In the genomic region with DNA sequence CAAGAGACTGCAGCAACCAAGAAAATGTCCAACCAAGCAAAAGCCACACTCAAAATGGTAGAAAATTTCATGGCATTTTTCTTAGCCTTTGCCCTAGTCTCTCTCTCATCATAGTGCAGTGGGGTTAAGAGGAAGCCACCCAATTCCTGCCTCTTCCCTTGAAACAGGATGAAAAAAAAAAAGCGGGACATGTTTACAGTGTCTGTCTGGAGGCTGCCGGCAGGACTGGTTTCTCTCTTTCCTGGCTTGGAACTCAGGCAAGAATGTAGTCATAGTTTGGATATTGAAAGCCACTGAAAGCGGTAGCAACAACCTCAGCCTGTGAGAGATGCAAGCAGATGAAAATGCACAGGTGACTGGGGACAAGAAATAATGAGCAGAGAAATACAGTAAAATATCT, we compare ENCODE assay signal across 2 cellular contexts.
TF ChIP-seq lines count a peak whose summit lies in the region.

No MANE protein-coding gene starts in this region.

TF ChIP-seq in liver, 16 proteins besides CTCF, POLR2A, EP300 and RAD21:
- TF ChIP-seq TAF1 (conservative IDR thresholded peaks at IDR 0.05), result no peak
- TF ChIP-seq, protein P1, sequence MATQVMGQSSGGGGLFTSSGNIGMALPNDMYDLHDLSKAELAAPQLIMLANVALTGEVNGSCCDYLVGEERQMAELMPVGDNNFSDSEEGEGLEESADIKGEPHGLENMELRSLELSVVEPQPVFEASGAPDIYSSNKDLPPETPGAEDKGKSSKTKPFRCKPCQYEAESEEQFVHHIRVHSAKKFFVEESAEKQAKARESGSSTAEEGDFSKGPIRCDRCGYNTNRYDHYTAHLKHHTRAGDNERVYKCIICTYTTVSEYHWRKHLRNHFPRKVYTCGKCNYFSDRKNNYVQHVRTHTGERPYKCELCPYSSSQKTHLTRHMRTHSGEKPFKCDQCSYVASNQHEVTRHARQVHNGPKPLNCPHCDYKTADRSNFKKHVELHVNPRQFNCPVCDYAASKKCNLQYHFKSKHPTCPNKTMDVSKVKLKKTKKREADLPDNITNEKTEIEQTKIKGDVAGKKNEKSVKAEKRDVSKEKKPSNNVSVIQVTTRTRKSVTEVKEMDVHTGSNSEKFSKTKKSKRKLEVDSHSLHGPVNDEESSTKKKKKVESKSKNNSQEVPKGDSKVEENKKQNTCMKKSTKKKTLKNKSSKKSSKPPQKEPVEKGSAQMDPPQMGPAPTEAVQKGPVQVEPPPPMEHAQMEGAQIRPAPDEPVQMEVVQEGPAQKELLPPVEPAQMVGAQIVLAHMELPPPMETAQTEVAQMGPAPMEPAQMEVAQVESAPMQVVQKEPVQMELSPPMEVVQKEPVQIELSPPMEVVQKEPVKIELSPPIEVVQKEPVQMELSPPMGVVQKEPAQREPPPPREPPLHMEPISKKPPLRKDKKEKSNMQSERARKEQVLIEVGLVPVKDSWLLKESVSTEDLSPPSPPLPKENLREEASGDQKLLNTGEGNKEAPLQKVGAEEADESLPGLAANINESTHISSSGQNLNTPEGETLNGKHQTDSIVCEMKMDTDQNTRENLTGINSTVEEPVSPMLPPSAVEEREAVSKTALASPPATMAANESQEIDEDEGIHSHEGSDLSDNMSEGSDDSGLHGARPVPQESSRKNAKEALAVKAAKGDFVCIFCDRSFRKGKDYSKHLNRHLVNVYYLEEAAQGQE (IDR thresholded peaks at IDR 0.05), result no peak
- TF ChIP-seq SP1 (IDR thresholded peaks at IDR 0.05), result no peak
- no peak for TF ChIP-seq EGR1 (IDR thresholded peaks at IDR 0.05; ENCODE audit: low read depth in 2 of 2)
- TF ChIP-seq RXRA (IDR thresholded peaks at IDR 0.05), result no peak
- TF ChIP-seq, protein P2, sequence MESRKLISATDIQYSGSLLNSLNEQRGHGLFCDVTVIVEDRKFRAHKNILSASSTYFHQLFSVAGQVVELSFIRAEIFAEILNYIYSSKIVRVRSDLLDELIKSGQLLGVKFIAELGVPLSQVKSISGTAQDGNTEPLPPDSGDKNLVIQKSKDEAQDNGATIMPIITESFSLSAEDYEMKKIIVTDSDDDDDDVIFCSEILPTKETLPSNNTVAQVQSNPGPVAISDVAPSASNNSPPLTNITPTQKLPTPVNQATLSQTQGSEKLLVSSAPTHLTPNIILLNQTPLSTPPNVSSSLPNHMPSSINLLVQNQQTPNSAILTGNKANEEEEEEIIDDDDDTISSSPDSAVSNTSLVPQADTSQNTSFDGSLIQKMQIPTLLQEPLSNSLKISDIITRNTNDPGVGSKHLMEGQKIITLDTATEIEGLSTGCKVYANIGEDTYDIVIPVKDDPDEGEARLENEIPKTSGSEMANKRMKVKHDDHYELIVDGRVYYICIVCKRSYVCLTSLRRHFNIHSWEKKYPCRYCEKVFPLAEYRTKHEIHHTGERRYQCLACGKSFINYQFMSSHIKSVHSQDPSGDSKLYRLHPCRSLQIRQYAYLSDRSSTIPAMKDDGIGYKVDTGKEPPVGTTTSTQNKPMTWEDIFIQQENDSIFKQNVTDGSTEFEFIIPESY (IDR thresholded peaks at IDR 0.05), result no peak
- TF ChIP-seq NR2F2 (IDR thresholded peaks at IDR 0.05), result peak; percentile 30

TF ChIP-seq in HepG2, 621 proteins besides CTCF, POLR2A, EP300 and RAD21:
- TF ChIP-seq TCF12 (IDR thresholded peaks at IDR 0.05), result no peak
- no peak for TF ChIP-seq TCF12 (CRISPR knock-in tag; IDR thresholded peaks at IDR 0.05)
- no peak for TF ChIP-seq GTF2F1 (IDR thresholded peaks at IDR 0.05; ENCODE audit: low read length)
TF ChIP-seq in HepG2: peak in this region for 0.
